In genomic region chr19:35748106-35749020, GRCh38 we compare ENCODE assay signal across 8 cellular contexts. TPM values are rescaled to one million over a fixed set of nuclear protein-coding genes. Genes with fewer than 3 reads are reported as not detected.
DNase-seq lines count a peak whose midpoint lies in the region; ATAC-seq, FAIRE-seq and TF ChIP-seq lines count a peak whose summit lies in the region.

A gene with protein sequence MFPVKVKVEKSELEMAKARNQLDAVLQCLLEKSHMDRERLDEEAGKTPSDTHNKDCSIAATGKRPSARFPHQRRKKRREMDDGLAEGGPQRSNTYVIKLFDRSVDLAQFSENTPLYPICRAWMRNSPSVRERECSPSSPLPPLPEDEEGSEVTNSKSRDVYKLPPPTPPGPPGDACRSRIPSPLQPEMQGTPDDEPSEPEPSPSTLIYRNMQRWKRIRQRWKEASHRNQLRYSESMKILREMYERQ (plus strand): TSS chr19:35748576. CDS start chr19:35748725, 149 bp downstream.

- H3K79me2 ChIP-seq in keratinocyte (ENCODE audit: control insufficient read depth, insufficient read depth, low read length): peaks cover 30% of the 10 kb centered on the region

- H3K4me3 ChIP-seq in AG10803 (ENCODE audit: low read length) (peak within 1 kb of the TSS; percentile 100), keratinocyte (ENCODE audit: control insufficient read depth in 2 of 3, extremely low read depth in 1 of 3, insufficient read depth in 2 of 3, low read depth in 1 of 3, low read length in 3 of 3) (peak within 1 kb of the TSS; percentile 89 to 100 (median 98))

- H3K36me3 ChIP-seq in keratinocyte (ENCODE audit: control insufficient read depth in 2 of 2, extremely low read depth in 1 of 2, insufficient read depth in 2 of 2, low read length in 2 of 2): peaks cover 11 to 14% of the 10 kb centered on the region in 2 experiments

- H3K27ac ChIP-seq in keratinocyte (ENCODE audit: control insufficient read depth, insufficient read depth, low read length): peak within 1 kb of the TSS; percentile 91

- TF ChIP-seq CTCF in AG10803 (conservative IDR thresholded peaks at IDR 0.05; ENCODE audit: low read length): no peak
- TF ChIP-seq CTCF in keratinocyte (optimal IDR thresholded peaks at IDR 0.05 in 1 of 3, IDR thresholded peaks at IDR 0.05 in 1 of 3, conservative IDR thresholded peaks at IDR 0.05 in 1 of 3; ENCODE audit: extremely low read depth in 1 of 3, insufficient read depth in 2 of 3, low read length in 3 of 3): no peak

- no peaks in the 10 kb centered on the region for H4K20me1 ChIP-seq in keratinocyte (ENCODE audit: control insufficient read depth, extremely low read depth, insufficient read depth, low read length)

- DNase-seq in AG10803 (ENCODE audit: low read depth): peak; percentile 99
- DNase-seq in NCI-H460 (ENCODE audit: extremely low read depth, low read depth): peak; percentile 100
- peak; percentile 95 for DNase-seq in activated CD4-positive, CD25-positive, alpha-beta regulatory T cell treated with anti-CD3 and anti-CD28 coated beads, Interleukin-2, amount 50 U/mL, for 72 hours
- DNase-seq in cerebellum (ENCODE audit: low spot score): peak; percentile 99
- peak; percentile 98 for DNase-seq in keratinocyte (ENCODE audit: low read depth, low spot score)
- peak; percentile 94 to 97 for DNase-seq in stimulated activated CD4-positive, alpha-beta T cell treated with anti-CD3 and anti-CD28 coated beads, Interleukin-15, amount 100 ng/mL, for 1 hour (ENCODE audit: low read depth in 1 of 2, low spot score in 1 of 2)

- peak within 1 kb of the TSS; percentile 95 for H3K4me2 ChIP-seq in keratinocyte (ENCODE audit: control insufficient read depth, extremely low read depth, insufficient read depth, low read depth, low read length)

- peak; percentile 81 for ATAC-seq in GM19043 (IDR thresholded peaks at IDR 0.05; ENCODE audit: low read depth, unreplicated experiment)
- peak; percentile 72 for ATAC-seq in HG03378 (IDR thresholded peaks at IDR 0.05; ENCODE audit: unreplicated experiment)

- H3K9me3 ChIP-seq in keratinocyte (ENCODE audit: control insufficient read depth, low read depth, low read length): no peaks in the 10 kb centered on the region

- FAIRE-seq in keratinocyte (lab: Jason Lieb, UNC): peak; percentile 84

- no peaks in the 10 kb centered on the region for H3K9me1 ChIP-seq in keratinocyte (ENCODE audit: control insufficient read depth, extremely low read depth, insufficient read depth, low read length)

- H3K27me3 ChIP-seq in keratinocyte (ENCODE audit: control insufficient read depth, extremely low read depth, insufficient read depth, low read length): no peaks in the 10 kb centered on the region

- H2AFZ ChIP-seq in keratinocyte (ENCODE audit: control insufficient read depth, low read length): peak within 1 kb of the TSS; percentile 92

- peaks cover 25% of the 10 kb centered on the region for H3K4me1 ChIP-seq in keratinocyte (ENCODE audit: control insufficient read depth, extremely low read depth, insufficient read depth, low read length)

- H3K9ac ChIP-seq in keratinocyte (ENCODE audit: control insufficient read depth, extremely low read depth, insufficient read depth, low read length): peak within 1 kb of the TSS; percentile 97

- dilution Hi-C loops in keratinocyte (cut with MboI; ENCODE audit: extremely low pct_ligation_motif_present, low sequenced_read_pairs): no loop called here

RNA-seq across cellular contexts. Expression of the gene that starts here (rescaled TPM):
- total RNA-seq in NCI-H460 (2014; rRNA removed; shearing (Covaris generic)): 7.0 and 8.4 TPM in 2 replicates
- polyA plus RNA-seq in NCI-H460 (2014; cell fraction: nucleus; rRNA removed): 25.4 and 28.2 TPM in 2 replicates
- 11.1 TPM for total RNA-seq in cerebellum
- polyA plus RNA-seq in keratinocyte: 6.7 to 11.8 TPM (median 9.2 TPM) in 3 replicates
- polyA plus RNA-seq in keratinocyte (2011; ENCODE audit: low read depth): 6.4 TPM
- polyA plus RNA-seq in keratinocyte (2011; cell fraction: cytosol; rRNA removed): 6.7 and 11.7 TPM in 2 replicates
- polyA plus RNA-seq in keratinocyte (2011; cell fraction: nucleus; rRNA removed): 29.9 and 31.0 TPM in 2 replicates
- polyA plus RNA-seq in keratinocyte (2012; ENCODE audit: low replicate concordance): 14.0 and 15.0 TPM in 2 replicates
- polyA minus RNA-seq in keratinocyte: 4.1 to 11.4 TPM (median 9.2 TPM) in 3 replicates
- polyA minus RNA-seq in keratinocyte (2011; cell fraction: cytosol; rRNA and poly(A)+ RNA removed): 40.7 TPM
- 7.9 and 8.4 TPM in 2 replicates for polyA minus RNA-seq in keratinocyte (2011; cell fraction: nucleus; rRNA and poly(A)+ RNA removed)

Comparison
In these comparisons a context has a peak if more than half of its experiments do, and no peak if none do; other contexts are left out.
1. Peak in every context shown above with its lines: DNase-seq, ATAC-seq, H3K4me3 ChIP-seq and H3K27ac ChIP-seq.